Comparison of ENCODE assay signal across 22 cellular contexts in genomic region chr10:71790749-71791440, GRCh38. TPM values are rescaled to one million over a fixed set of nuclear protein-coding genes. Genes with fewer than 3 reads are reported as not detected.
DNase-seq lines count a peak whose midpoint lies in the region; ATAC-seq and TF ChIP-seq lines count a peak whose summit lies in the region.
"Had no signal": no experiment of that assay in that cellular context is flagged by ENCODE, and none has a peak within 500 bp of the region (broad histone marks: within the 10 kb centered on the region; RNA-seq: fewer than 3 reads in every experiment).

No MANE protein-coding gene starts in this region.

- peaks cover 0 to 1% (median 0%) of the 10 kb centered on the region in 7 donors for H3K9me3 Mint-ChIP-seq in CD4-positive, CD25-positive, alpha-beta regulatory T cell
- H3K9me3 Mint-ChIP-seq in IgD-negative memory B cell (no peaks in the 10 kb centered on the region), memory B cell (no peaks in the 10 kb centered on the region), nephron progenitor cell (no peaks in the 10 kb centered on the region)
- H3K9me3 Mint-ChIP-seq: activated CD4-positive, alpha-beta memory T cell treated with anti-CD3 and anti-CD28 coated beads, Interleukin-2, amount 10 ng/mL, durations not matched to agents 7 days and 5 days; activated T-helper 1 cell treated with anti-CD3 and anti-CD28 coated beads, Interleukin-12 subunit alpha, Interleukin-12 subunit beta, Interleukin-2, Interleukin-4 antibody, amounts not matched to agents 30 ng/mL and 10 ng/mL and 1 ng/mL, durations not matched to agents 14 hours and 24 hours and 36 hours; natural killer cell had no signal

- in situ Hi-C loops in GM13977 (cut with MboI; ENCODE audit: low pct_unique_long_range_greater_than_20kb, low sequenced_read_pairs, unreplicated experiment), result no loop called here
- in situ Hi-C loops in G401 (cut with HindIII; ENCODE audit: low sequenced_read_pairs), result no loop called here

- no peak overlapping the region for H3K27ac ChIP-seq in CD4-positive, CD25-positive, alpha-beta regulatory T cell (ENCODE audit: insufficient read depth, low read length, poor library complexity, severe bottlenecking)
- H3K27ac ChIP-seq in ascending aorta (no peak overlapping the region), WERI-Rb-1 (no peak overlapping the region)
- H3K27ac ChIP-seq: breast epithelium, coronary artery, transverse colon had no signal

- H3K4me3 ChIP-seq in CD4-positive, CD25-positive, alpha-beta regulatory T cell (ENCODE audit: low read depth, low read length), result no peak overlapping the region
- H3K4me3 ChIP-seq in ascending aorta, result no peak overlapping the region
- H3K4me3 ChIP-seq in WERI-Rb-1 (ENCODE audit: low read depth, low read length), result no peak overlapping the region
- H3K4me3 ChIP-seq: breast epithelium, coronary artery, transverse colon had no signal

- ATAC-seq in CD4-positive, CD25-positive, alpha-beta regulatory T cell (ENCODE audit: low read depth in 2 of 2), result peak in 1 of 2 donors; percentile 34
- ATAC-seq in memory B cell (ENCODE audit: low read depth), result peak; percentile 75
- ATAC-seq: left cardiac atrium, natural killer cell had no signal

- no peaks in the 10 kb centered on the region for H3K9me3 ChIP-seq in CD4-positive, CD25-positive, alpha-beta regulatory T cell (ENCODE audit: control insufficient read depth in 2 of 2, low read length in 2 of 2)
- no peaks in the 10 kb centered on the region for H3K9me3 ChIP-seq in ascending aorta
- no peaks in the 10 kb centered on the region for H3K9me3 ChIP-seq in WERI-Rb-1 (ENCODE audit: severe bottlenecking)
- H3K9me3 ChIP-seq: breast epithelium, transverse colon had no signal

- no peaks in the 10 kb centered on the region for H3K36me3 ChIP-seq in CD4-positive, CD25-positive, alpha-beta regulatory T cell (ENCODE audit: control insufficient read depth, insufficient read depth, low read length)
- H3K36me3 ChIP-seq in ascending aorta (no peaks in the 10 kb centered on the region), WERI-Rb-1 (peaks cover 9% of the 10 kb centered on the region)
- H3K36me3 ChIP-seq: breast epithelium, transverse colon had no signal

- DNase-seq in CD4-positive, CD25-positive, alpha-beta regulatory T cell, result no peak
- DNase-seq in GM13977 (ENCODE audit: low spot score) (peak; percentile 69), memory B cell (ENCODE audit: low spot score in 2 of 2) (no peak), ascending aorta (ENCODE audit: low spot score in 2 of 2) (no peak), G401 (ENCODE audit: low spot score) (no peak), nephron progenitor cell (no peak), WERI-Rb-1 (no peak)
- DNase-seq: activated CD4-positive, alpha-beta memory T cell treated with anti-CD3 and anti-CD28 coated beads, Interleukin-2, amount 10 ng/mL, durations not matched to agents 7 days and 5 days; Karpas-422; left cardiac atrium; natural killer cell; NCI-H1105; NCI-H2081; NCI-H510A; stimulated activated naive CD4-positive, alpha-beta T cell treated with Interleukin-2 at 50 U/mL for 16 hours; T-helper 2 cell; transverse colon had no signal

- H3K4me1 Mint-ChIP-seq in CD4-positive, CD25-positive, alpha-beta regulatory T cell, result peaks cover 0 to 6% (median 0%) of the 10 kb centered on the region in 4 donors
- H3K4me1 Mint-ChIP-seq in IgD-negative memory B cell (peaks cover 8 to 12% (median 10%) of the 10 kb centered on the region in 3 donors), memory B cell (peaks cover 21% of the 10 kb centered on the region), nephron progenitor cell (no peaks in the 10 kb centered on the region)

- no peak overlapping the region for H3K4me3 Mint-ChIP-seq in CD4-positive, CD25-positive, alpha-beta regulatory T cell
- H3K4me3 Mint-ChIP-seq in IgD-negative memory B cell (peak overlapping the region; percentile 39 to 77 (median 52)), memory B cell (peak overlapping the region; percentile 78), nephron progenitor cell (no peak overlapping the region)
- H3K4me3 Mint-ChIP-seq: activated CD4-positive, alpha-beta memory T cell treated with anti-CD3 and anti-CD28 coated beads, Interleukin-2, amount 10 ng/mL, durations not matched to agents 7 days and 5 days; activated T-helper 1 cell treated with anti-CD3 and anti-CD28 coated beads, Interleukin-12 subunit alpha, Interleukin-12 subunit beta, Interleukin-2, Interleukin-4 antibody, amounts not matched to agents 30 ng/mL and 10 ng/mL and 1 ng/mL, durations not matched to agents 14 hours and 24 hours and 36 hours; natural killer cell had no signal

- peaks cover 6% of the 10 kb centered on the region for H3K4me1 ChIP-seq in CD4-positive, CD25-positive, alpha-beta regulatory T cell (ENCODE audit: control insufficient read depth, insufficient read depth, low read length, poor library complexity, severe bottlenecking)
- no peaks in the 10 kb centered on the region for H3K4me1 ChIP-seq in ascending aorta
- H3K4me1 ChIP-seq: breast epithelium, transverse colon had no signal

- peaks cover 13% of the 10 kb centered on the region for H3K27me3 Mint-ChIP-seq in CD4-positive, CD25-positive, alpha-beta regulatory T cell
- H3K27me3 Mint-ChIP-seq in IgD-negative memory B cell (peaks cover 5% of the 10 kb centered on the region), memory B cell (peaks cover 5% of the 10 kb centered on the region), nephron progenitor cell (ENCODE audit: low read depth, poor library complexity) (peaks cover 30% of the 10 kb centered on the region)

- intact Hi-C loops in ascending aorta (cut with DNase I), result no loop called here

- H3K27me3 ChIP-seq in CD4-positive, CD25-positive, alpha-beta regulatory T cell (ENCODE audit: control insufficient read depth, insufficient read depth, low read length), result no peaks in the 10 kb centered on the region
- H3K27me3 ChIP-seq in ascending aorta, result no peaks in the 10 kb centered on the region
- H3K27me3 ChIP-seq in WERI-Rb-1 (ENCODE audit: insufficient read depth, low read depth, severe bottlenecking), result no peaks in the 10 kb centered on the region
- H3K27me3 ChIP-seq: breast epithelium, transverse colon had no signal

- peak overlapping the region in 2 of 3 donors; percentile 53 to 78 for H3K27ac Mint-ChIP-seq in CD4-positive, CD25-positive, alpha-beta regulatory T cell
- H3K27ac Mint-ChIP-seq in IgD-negative memory B cell, result peak overlapping the region in 1 of 3 donors; percentile 63
- peak overlapping the region; percentile 31 for H3K27ac Mint-ChIP-seq in memory B cell
- no peak overlapping the region for H3K27ac Mint-ChIP-seq in nephron progenitor cell
- H3K27ac Mint-ChIP-seq: activated CD4-positive, alpha-beta memory T cell treated with anti-CD3 and anti-CD28 coated beads, Interleukin-2, amount 10 ng/mL, durations not matched to agents 7 days and 5 days; activated T-helper 1 cell treated with anti-CD3 and anti-CD28 coated beads, Interleukin-12 subunit alpha, Interleukin-12 subunit beta, Interleukin-2, Interleukin-4 antibody, amounts not matched to agents 30 ng/mL and 10 ng/mL and 1 ng/mL, durations not matched to agents 14 hours and 24 hours and 36 hours; natural killer cell had no signal

- H3K36me3 Mint-ChIP-seq in CD4-positive, CD25-positive, alpha-beta regulatory T cell, result peaks cover 9% of the 10 kb centered on the region
- H3K36me3 Mint-ChIP-seq in IgD-negative memory B cell, result peaks cover 2% of the 10 kb centered on the region
- H3K36me3 Mint-ChIP-seq in memory B cell, result peaks cover 4% of the 10 kb centered on the region
- H3K36me3 Mint-ChIP-seq in nephron progenitor cell (ENCODE audit: low read depth), result no peaks in the 10 kb centered on the region
- H3K36me3 Mint-ChIP-seq: natural killer cell had no signal

- no peak for TF ChIP-seq CTCF in GM13977 (IDR thresholded peaks at IDR 0.05; ENCODE audit: extremely low read depth, insufficient read depth, missing control alignments)
- TF ChIP-seq CTCF in ascending aorta (IDR thresholded peaks at IDR 0.05), result no peak
- no peak for TF ChIP-seq CTCF in nephron progenitor cell (IDR thresholded peaks at IDR 0.05)
- TF ChIP-seq CTCF in WERI-Rb-1 (IDR thresholded peaks at IDR 0.05; ENCODE audit: low read depth, low read length), result no peak

RNA-seq across cellular contexts. Expression of gene VSIR, which starts 17.6 kb away (rescaled TPM):
- total RNA-seq in CD4-positive, CD25-positive, alpha-beta regulatory T cell, result 167 TPM
- 100 to 1,000 TPM; 226 to 339 (median 294) TPM for polyA plus RNA-seq in CD4-positive, CD25-positive, alpha-beta regulatory T cell
- polyA plus RNA-seq in IgD-negative memory B cell, result 73.6 TPM
- 193 TPM for total RNA-seq in ascending aorta
- 1.2 and 1.5 TPM in 2 replicates for total RNA-seq in G401 (2014; rRNA removed; shearing (Covaris generic))
- total RNA-seq: H1 had no signal

Comparison
In these comparisons a context has a peak if more than half of its experiments do, and no peak if none do; other contexts are left out.
1. H3K4me3 Mint-ChIP-seq: peak in IgD-negative memory B cell (4 of 4) and memory B cell (single experiment); none in CD4-positive, CD25-positive, alpha-beta regulatory T cell (0 of 4) and nephron progenitor cell (single experiment).
2. RNA of gene VSIR, which starts 17.6 kb away (total RNA-seq): 193 TPM in ascending aorta (single experiment) and 167 TPM in CD4-positive, CD25-positive, alpha-beta regulatory T cell (single experiment); 1.2 to 1.5 TPM in G401; every median in the first group is over 10 times any median in the second.